28 cellular contexts compared by ENCODE assay signal in the genomic region with DNA sequence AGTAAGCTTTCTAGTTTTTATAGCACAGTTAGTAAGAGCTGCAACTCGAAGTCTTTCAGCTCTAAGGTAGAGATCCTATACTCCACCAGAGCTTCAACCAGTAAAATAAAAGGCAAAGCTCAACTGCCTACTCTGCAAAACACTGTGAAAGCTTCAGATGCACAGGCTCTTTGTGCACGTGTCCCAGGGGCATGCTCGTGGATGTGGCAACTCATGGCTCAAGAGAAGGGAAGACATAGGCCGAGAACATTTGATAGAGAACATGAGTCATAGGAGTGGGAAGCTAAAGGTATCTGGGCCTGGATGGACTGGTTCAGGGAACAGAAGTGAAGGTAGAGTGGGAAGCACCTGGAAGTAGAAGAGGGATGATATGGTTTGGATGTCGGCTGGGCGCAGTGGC. TPM values are rescaled to one million over a fixed set of nuclear protein-coding genes. Genes with fewer than 3 reads are reported as not detected.
DNase-seq lines count a peak whose midpoint lies in the region; ATAC-seq and TF ChIP-seq lines count a peak whose summit lies in the region.
"Had no signal": no experiment of that assay in that cellular context is flagged by ENCODE, and none has a peak within 500 bp of the region (broad histone marks: within the 10 kb centered on the region; RNA-seq: fewer than 3 reads in every experiment).

No MANE protein-coding gene starts in this region.

- peak overlapping the region; percentile 99 for H3K27ac ChIP-seq in VCaP
- H3K27ac ChIP-seq: HL-60 had no signal

- no peak for ATAC-seq in left lobe of liver
- no peak for ATAC-seq in GM18517 (IDR thresholded peaks at IDR 0.05; ENCODE audit: unreplicated experiment)
- ATAC-seq: GM23338, HCT116 had no signal

- TF ChIP-seq CTCF in VCaP (conservative IDR thresholded peaks at IDR 0.05) (no peak), epithelial cell of esophagus (IDR thresholded peaks at IDR 0.05; ENCODE audit: insufficient read depth, low read depth, low read length, missing control alignments) (no peak)

- DNase-seq in SIG-M5 treated with dmso at 0.1 percent for 504 hours (lab: John Stamatoyannopoulos, UW; ENCODE audit: unreplicated experiment) (peak; percentile 23), SIG-M5 (lab: John Stamatoyannopoulos, UW) (no peak), epithelial cell of esophagus (ENCODE audit: low read depth) (peak; percentile 82), left lobe of liver (ENCODE audit: low spot score) (peak; percentile 27), KG1 (lab: John Stamatoyannopoulos, UW) (no peak)
- DNase-seq in stimulated activated CD4-positive, alpha-beta T cell treated with anti-CD3 and anti-CD28 coated beads, Interleukin-1b, Interleukin-23, amount 100 ng/mL, for 48 hours, result no peak
- DNase-seq: 8988T; COR-L47; DMS153; GDM1; IMR-90; Karpas-422; MG63; NCI-H1105; NCI-H1694; NCI-H2081 treated with DMSO at 0.1 percent for 48 hours; NCI-H510A; NCI-H748 treated with DMSO at 0.1 percent for 48 hours; NK-92 treated with Interleukin-12 subunit alpha and Interleukin-12 subunit beta, amount 100 ng/mL, for 24 hours; SHP77 had no signal

- H3K4me3 ChIP-seq in epithelial cell of esophagus (ENCODE audit: low read length), result no peak overlapping the region
- H3K4me3 ChIP-seq: GM23338, MG63 had no signal

RNA-seq across cellular contexts. Expression of gene AVPR1B, which starts 5.7 kb away (rescaled TPM):
- not detected for total RNA-seq in left lobe of liver
- total RNA-seq: Daoy, HT1080, IMR-90, OCI-LY7 had no signal

RNA-seq across cellular contexts. Expression of gene RHEX, which starts 58.6 kb away (rescaled TPM):
- 0.43 TPM for total RNA-seq in left lobe of liver
- total RNA-seq: Daoy, GM23338, HT1080, IMR-90 had no signal

Comparison
In these comparisons a context has a peak if more than half of its experiments do, and no peak if none do; other contexts are left out.
1. DNase-seq: peak in SIG-M5 treated with dmso at 0.1 percent for 504 hours (single experiment), epithelial cell of esophagus (single experiment) and left lobe of liver (single experiment); none in SIG-M5 (single experiment), KG1 (single experiment) and stimulated activated CD4-positive, alpha-beta T cell treated with anti-CD3 and anti-CD28 coated beads, Interleukin-1b, Interleukin-23, amount 100 ng/mL, for 48 hours (single experiment).